Comparison of ENCODE assay signal across 8 cellular contexts in the genomic region with DNA sequence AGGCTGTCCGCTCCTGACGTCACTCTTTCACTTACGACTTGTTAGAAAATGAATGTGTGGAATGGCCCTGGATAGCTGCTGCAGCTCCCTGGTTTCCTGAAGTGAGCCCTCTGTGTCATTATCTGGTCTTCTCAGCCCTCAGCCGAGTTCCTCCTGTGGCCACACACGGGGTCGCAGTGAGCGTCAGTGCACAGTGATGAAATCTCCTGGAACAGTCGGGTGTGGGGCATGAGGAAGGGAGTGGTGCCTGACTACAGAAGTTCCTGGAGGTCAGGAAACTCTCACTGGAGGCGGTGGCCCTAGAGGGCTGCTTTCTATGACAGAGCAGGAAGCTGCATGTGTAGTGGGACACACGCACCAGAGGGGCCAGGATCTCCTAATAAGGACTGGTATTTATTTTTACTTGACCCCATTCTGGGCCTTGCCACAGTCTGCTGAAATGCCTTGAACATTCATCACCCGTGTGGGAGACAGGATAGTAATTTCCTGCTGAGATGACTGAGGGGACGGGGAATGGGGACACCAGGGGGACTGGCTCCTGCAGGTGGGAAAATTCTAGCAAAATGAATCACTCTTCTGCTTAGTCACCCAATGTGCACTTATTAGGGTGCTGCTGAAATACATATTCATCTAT.
DNase-seq lines count a peak whose midpoint lies in the region; ATAC-seq and TF ChIP-seq lines count a peak whose summit lies in the region.
"Not testable (repeated sequence)": the region's sequence is repeated elsewhere in the genome, so short reads cannot be mapped to it uniquely, and the experiment has no call there.

No MANE protein-coding gene starts in this region.

- RAD21 ChIA-PET in HCT116 (lab: Charles Lee; ENCODE audit: low non-redundant PET in 1 of 2, low total read pairs in 2 of 2, uncharacterized antibody in 2 of 2, unreplicated experiment in 2 of 2), result interaction anchor here (1.0 to 1.3 kb wide), 2 partner anchors 23 to 26 kb away, joined by 3 read pairs; no protein-coding TSS in a partner anchor

- ATAC-seq in HCT116, result peak; percentile 81
- peak; percentile 81 to 99 (median 97) for ATAC-seq in heart right ventricle
- ATAC-seq in mucosa of descending colon, result peak; percentile 78

- not testable (repeated sequence) for H3K9me3 ChIP-seq in AG04450 (ENCODE audit: control insufficient read depth, insufficient read depth, low read length); HCT116 (ENCODE audit: control insufficient read depth in 1 of 2, insufficient read depth in 1 of 2, low read depth in 1 of 2, low read length in 2 of 2); heart right ventricle; mucosa of descending colon; skeletal muscle satellite cell (replicated peaks; ENCODE audit: low read length)

- not testable (repeated sequence) for TF ChIP-seq RAD21 in HCT116 (IDR thresholded peaks at IDR 0.05; ENCODE audit: low read depth)

- H3K27me3 ChIP-seq in AG04450 (ENCODE audit: control insufficient read depth, insufficient read depth, low read length); HCT116 (ENCODE audit: insufficient read depth, low read length); heart right ventricle; skeletal muscle satellite cell (ENCODE audit: control insufficient read depth, insufficient read depth, low read length): not testable (repeated sequence)

- H2AFZ ChIP-seq in HCT116 (ENCODE audit: low read depth, low read length, poor library complexity, severe bottlenecking), result not testable (repeated sequence)

- intact Hi-C loops in HCT116 (cut with micrococcal nuclease), result loop anchor here (1.0 kb wide), 1 partner anchor 19 kb away; no protein-coding TSS in a partner anchor
- intact Hi-C loops in heart right ventricle (cut with DNase I), result loop anchor here in 1 of 10 donors (2.0 kb wide), 1 partner anchor 28 kb away; no protein-coding TSS in a partner anchor
- intact Hi-C loops in mucosa of descending colon (cut with DNase I, micrococcal nuclease), result not testable (repeated sequence)

- not testable (repeated sequence) for H4K20me1 ChIP-seq in HCT116 (ENCODE audit: insufficient read depth)

- not testable (repeated sequence) for TF ChIP-seq POLR2A in HCT116 (IDR thresholded peaks at IDR 0.05; ENCODE audit: borderline replicate concordance, extremely low read depth, insufficient read depth, insufficient read length)

- CTCF ChIA-PET in AG04450 (lab: Charles Lee), result interaction anchor here (0.8 to 1.9 kb wide), 5 partner anchors 36 to 294 kb away, joined by 3 to 5 read pairs (median 5); no protein-coding TSS in a partner anchor
- CTCF ChIA-PET in HCT116 (lab: Charles Lee), result interaction anchor here (0.9 to 1.2 kb wide), 3 partner anchors 149 to 283 kb away, joined by 3 to 4 read pairs (median 4); no protein-coding TSS in a partner anchor

- 21 to 23% methylated on average over 12 of the region's 12 CpGs for WGBS in heart right ventricle, 2 donors

- H3K27ac ChIP-seq in AG04450 (ENCODE audit: low read depth, low read length) (peak overlapping the region; percentile 90), HCT116 (ENCODE audit: low read depth, low read length) (peak overlapping the region; percentile 91), heart right ventricle (peak overlapping the region; percentile 40 to 82 (median 72))

- peaks cover 62% of the 10 kb centered on the region for H3K79me2 ChIP-seq in HCT116 (ENCODE audit: insufficient read depth, low read length)

- H3K4me2 ChIP-seq in HCT116 (ENCODE audit: low read length) (peak overlapping the region; percentile 63), skeletal muscle satellite cell (ENCODE audit: low read length) (peak overlapping the region; percentile 63)

- DNase-seq in AG04450 (ENCODE audit: low read depth, low spot score) (peak; percentile 69), HCT116 (ENCODE audit: low read depth, low spot score) (peak; percentile 98), NCI-H2227 (lab: John Stamatoyannopoulos, UW; ENCODE audit: unreplicated experiment) (peak; percentile 63), UCSD-AML1 (lab: John Stamatoyannopoulos, UW; ENCODE audit: unreplicated experiment) (peak; percentile 90), dermis blood vessel endothelial cell (peak; percentile 96), heart right ventricle (peak; percentile 66 to 83), mucosa of descending colon (peak; percentile 38 to 66 (median 51))

- H3K9ac ChIP-seq in HCT116 (ENCODE audit: low read length), result peak overlapping the region; percentile 78
- H3K9ac ChIP-seq in skeletal muscle satellite cell (ENCODE audit: low read depth, low read length), result peak overlapping the region; percentile 85

- POLR2A ChIA-PET in AG04450 (lab: Yijun Ruan, JAX) (interaction anchor here (0.5 to 1.0 kb wide), 2 partner anchors 18 to 284 kb away, joined by 3 read pairs; no protein-coding TSS in a partner anchor), HCT116 (lab: Charles Lee) (interaction anchor here (0.9 to 7.4 kb wide), 9 partner anchors 12 to 285 kb away, joined by 3 to 75 read pairs (median 5); no protein-coding TSS in a partner anchor)

- H3K4me1 ChIP-seq in HCT116 (ENCODE audit: control insufficient read depth in 1 of 2, insufficient read depth in 2 of 2, low read length in 2 of 2), result peaks cover 72 to 100% of the 10 kb centered on the region in 2 experiments
- peaks cover 3 to 50% (median 38%) of the 10 kb centered on the region in 9 donors for H3K4me1 ChIP-seq in heart right ventricle
- not testable (repeated sequence) for H3K4me1 ChIP-seq in mucosa of descending colon (ENCODE audit: low read depth)
- peaks cover 75% of the 10 kb centered on the region for H3K4me1 ChIP-seq in skeletal muscle satellite cell (ENCODE audit: control insufficient read depth, insufficient read depth, low read length)

- not testable (repeated sequence) for H3K9me2 ChIP-seq in HCT116 (ENCODE audit: insufficient read depth)

- not testable (repeated sequence) for BruUV-seq in HCT116 (replicated peaks; lab: Mats Ljungman, UMichigan)

- not testable (repeated sequence) for TF ChIP-seq CTCF in AG04450 (IDR thresholded peaks at IDR 0.05; ENCODE audit: low read depth, low read length); HCT116 (IDR thresholded peaks at IDR 0.05 in 2 of 3, conservative IDR thresholded peaks at IDR 0.05 in 1 of 3; ENCODE audit: borderline replicate concordance in 1 of 3, insufficient read depth in 1 of 3, low read depth in 2 of 3, low read length in 2 of 3); mucosa of descending colon (IDR thresholded peaks at IDR 0.05)
- TF ChIP-seq CTCF in heart right ventricle (IDR thresholded peaks at IDR 0.05), result peak in 4 of 9 donors; percentile 10 to 26 (median 20)

- H3K4me3 ChIP-seq in AG04450 (ENCODE audit: low read depth, low read length); mucosa of descending colon: not testable (repeated sequence)
- H3K4me3 ChIP-seq in HCT116 (replicated peaks in 1 of 2; ENCODE audit: low read depth in 1 of 2, low read length in 2 of 2) (0 out of 4 replicates have a peak overlapping the region, but pooled peaks of 1 of the 2 experiments have one; percentile 2), heart right ventricle (peak overlapping the region in 6 of 10 donors; percentile 10 to 33 (median 28)), skeletal muscle satellite cell (ENCODE audit: low read length) (peak overlapping the region; percentile 36)

- 0 out of 4 replicates have a peak, but pooled peaks cover 0 to 13% of the 10 kb centered on the region in 2 experiments for H3K36me3 ChIP-seq in HCT116 (ENCODE audit: control insufficient read depth in 1 of 2, insufficient read depth in 2 of 2, low read length in 2 of 2)
- not testable (repeated sequence) for H3K36me3 ChIP-seq in heart right ventricle; mucosa of descending colon (ENCODE audit: low read depth)
- H3K36me3 ChIP-seq in skeletal muscle satellite cell (ENCODE audit: insufficient read depth, low read length), result peaks cover 24% of the 10 kb centered on the region

TF ChIP-seq in HCT116, 20 proteins besides CTCF, POLR2A, EP300 and RAD21:
- peak; percentile 60; the same call in 1 of the 2 replicates for TF ChIP-seq POLR2AphosphoS5 (IDR thresholded peaks at IDR 0.05; ENCODE audit: low read depth, low read length)
- TF ChIP-seq, protein P1, sequence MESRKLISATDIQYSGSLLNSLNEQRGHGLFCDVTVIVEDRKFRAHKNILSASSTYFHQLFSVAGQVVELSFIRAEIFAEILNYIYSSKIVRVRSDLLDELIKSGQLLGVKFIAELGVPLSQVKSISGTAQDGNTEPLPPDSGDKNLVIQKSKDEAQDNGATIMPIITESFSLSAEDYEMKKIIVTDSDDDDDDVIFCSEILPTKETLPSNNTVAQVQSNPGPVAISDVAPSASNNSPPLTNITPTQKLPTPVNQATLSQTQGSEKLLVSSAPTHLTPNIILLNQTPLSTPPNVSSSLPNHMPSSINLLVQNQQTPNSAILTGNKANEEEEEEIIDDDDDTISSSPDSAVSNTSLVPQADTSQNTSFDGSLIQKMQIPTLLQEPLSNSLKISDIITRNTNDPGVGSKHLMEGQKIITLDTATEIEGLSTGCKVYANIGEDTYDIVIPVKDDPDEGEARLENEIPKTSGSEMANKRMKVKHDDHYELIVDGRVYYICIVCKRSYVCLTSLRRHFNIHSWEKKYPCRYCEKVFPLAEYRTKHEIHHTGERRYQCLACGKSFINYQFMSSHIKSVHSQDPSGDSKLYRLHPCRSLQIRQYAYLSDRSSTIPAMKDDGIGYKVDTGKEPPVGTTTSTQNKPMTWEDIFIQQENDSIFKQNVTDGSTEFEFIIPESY (IDR thresholded peaks at IDR 0.05; ENCODE audit: extremely low read depth, insufficient replicate concordance, low read length), result peak; percentile 15
- peak; percentile 77 for TF ChIP-seq TCF7L2 (IDR thresholded peaks at IDR 0.05; ENCODE audit: borderline replicate concordance, extremely low read depth, insufficient read depth, insufficient read length)
- peak; percentile 12 for TF ChIP-seq YY1 (IDR thresholded peaks at IDR 0.05; ENCODE audit: extremely low read depth, insufficient replicate concordance, low read depth, low read length)
